ENCODE assay signal across 20 cellular contexts in genomic region chr18:8519102-8519501, GRCh38.
DNase-seq lines count a peak whose midpoint lies in the region; ATAC-seq and TF ChIP-seq lines count a peak whose summit lies in the region.
"Had no signal": no experiment of that assay in that cellular context is flagged by ENCODE, and none has a peak within 500 bp of the region (broad histone marks: within the 10 kb centered on the region; RNA-seq: fewer than 3 reads in every experiment).

No MANE protein-coding gene starts in this region.

- H2AFZ ChIP-seq in OCI-LY7 (ENCODE audit: low read length) = no peak overlapping the region

- H3K27ac ChIP-seq in psoas muscle (no peak overlapping the region), OCI-LY7 (ENCODE audit: low read depth, low read length, poor library complexity, severe bottlenecking) (no peak overlapping the region)
- H3K27ac ChIP-seq: A549 had no signal

- DNase-seq in DMS 273 (lab: John Stamatoyannopoulos, UW; ENCODE audit: unreplicated experiment) (peak; percentile 98), NCI-H1694 (lab: John Stamatoyannopoulos, UW) (peak; percentile 95), NCI-H524 treated with DMSO at 0.1 percent for 48 hours (lab: John Stamatoyannopoulos, UW) (peak; percentile 70), psoas muscle (no peak), mucosa of descending colon (no peak), OCI-LY7 (ENCODE audit: low spot score) (no peak)
- DNase-seq in central memory CD4-positive, alpha-beta T cell = no peak
- DNase-seq: BE2C, DMS79, MG63, NCI-H1417 treated with DMSO at 0.1 percent for 48 hours, NCI-H1930, NCI-H510A, NCI-H774, PC-3, SHP77 had no signal

- POLR2A ChIA-PET in OCI-LY7 (lab: Charles Lee) = no interaction called here

- peak; percentile 62 to 93 (median 66) for ATAC-seq in psoas muscle
- no peak for ATAC-seq in mucosa of descending colon
- ATAC-seq: A549, GM12878, HepG2, K562, PC-3 had no signal

- no peak overlapping the region for H3K4me3 ChIP-seq in psoas muscle
- H3K4me3 ChIP-seq in mucosa of descending colon = no peak overlapping the region
- H3K4me3 ChIP-seq in OCI-LY7 (ENCODE audit: low read depth, low read length, poor library complexity, severe bottlenecking) = no peak overlapping the region
- H3K4me3 ChIP-seq: A549, GM12878, K562, MG63 had no signal

- no peak overlapping the region for H3K4me2 ChIP-seq in OCI-LY7 (ENCODE audit: low read length)
- H3K4me2 ChIP-seq: A549 had no signal

- no peaks in the 10 kb centered on the region for H4K20me1 ChIP-seq in OCI-LY7 (ENCODE audit: insufficient read depth, low read length)

- H3K36me3 ChIP-seq in psoas muscle (ENCODE audit: insufficient read depth in 1 of 2, low read depth in 1 of 2) = no peaks in the 10 kb centered on the region
- H3K36me3 ChIP-seq in mucosa of descending colon (ENCODE audit: low read depth) = no peaks in the 10 kb centered on the region
- no peaks in the 10 kb centered on the region for H3K36me3 ChIP-seq in OCI-LY7 (ENCODE audit: insufficient read depth, low read length)
- H3K36me3 ChIP-seq: BE2C, MG63 had no signal

- WGBS in psoas muscle, 3 donors = 8 to 27% (median 19%) methylated on average over 2 of the region's 2 CpGs

- CTCF ChIA-PET in OCI-LY7 (lab: Charles Lee; ENCODE audit: unreplicated experiment) = no interaction called here

- intact Hi-C loops in psoas muscle (cut with DNase I) = no loop called here
- intact Hi-C loops in mucosa of descending colon (cut with DNase I, micrococcal nuclease) = no loop called here
- intact Hi-C loops in OCI-LY7 (cut with micrococcal nuclease; ENCODE audit: unreplicated experiment) = no loop called here

- H3K9me3 ChIP-seq in psoas muscle (no peaks in the 10 kb centered on the region), mucosa of descending colon (no peaks in the 10 kb centered on the region), OCI-LY7 (ENCODE audit: low read length) (no peaks in the 10 kb centered on the region)
- H3K9me3 ChIP-seq: BE2C had no signal

- no peaks in the 10 kb centered on the region for H3K4me1 ChIP-seq in psoas muscle
- no peaks in the 10 kb centered on the region for H3K4me1 ChIP-seq in mucosa of descending colon (ENCODE audit: low read depth)
- no peaks in the 10 kb centered on the region for H3K4me1 ChIP-seq in OCI-LY7 (ENCODE audit: insufficient read depth, low read length, poor library complexity, severe bottlenecking)
- H3K4me1 ChIP-seq: A549, BE2C had no signal

- TF ChIP-seq CTCF in psoas muscle (IDR thresholded peaks at IDR 0.05) (no peak), mucosa of descending colon (IDR thresholded peaks at IDR 0.05) (no peak), OCI-LY7 (conservative IDR thresholded peaks at IDR 0.05; ENCODE audit: low read length) (no peak)

- no TSS peak for BruUV-seq in OCI-LY7 (replicated peaks; lab: Mats Ljungman, UMichigan)

- H3K9me2 ChIP-seq in OCI-LY7 (ENCODE audit: insufficient read depth, low read length) = no peaks in the 10 kb centered on the region

- H3K79me2 ChIP-seq in OCI-LY7 (ENCODE audit: insufficient read depth, low read depth, low read length) = no peaks in the 10 kb centered on the region

- H3K27me3 ChIP-seq in psoas muscle (ENCODE audit: insufficient read depth in 3 of 3, low read length in 2 of 3) = peaks cover 0 to 6% (median 2%) of the 10 kb centered on the region in 3 donors
- H3K27me3 ChIP-seq: BE2C, MG63 had no signal

Comparison
In these comparisons a context has a peak if more than half of its experiments do, and no peak if none do; other contexts are left out.
1. DNase-seq: peak in DMS 273 (single experiment), NCI-H1694 (single experiment) and NCI-H524 treated with DMSO at 0.1 percent for 48 hours (single experiment); none in psoas muscle (0 of 2), mucosa of descending colon (0 of 3), OCI-LY7 (single experiment) and central memory CD4-positive, alpha-beta T cell (single experiment).